In the genomic region with DNA sequence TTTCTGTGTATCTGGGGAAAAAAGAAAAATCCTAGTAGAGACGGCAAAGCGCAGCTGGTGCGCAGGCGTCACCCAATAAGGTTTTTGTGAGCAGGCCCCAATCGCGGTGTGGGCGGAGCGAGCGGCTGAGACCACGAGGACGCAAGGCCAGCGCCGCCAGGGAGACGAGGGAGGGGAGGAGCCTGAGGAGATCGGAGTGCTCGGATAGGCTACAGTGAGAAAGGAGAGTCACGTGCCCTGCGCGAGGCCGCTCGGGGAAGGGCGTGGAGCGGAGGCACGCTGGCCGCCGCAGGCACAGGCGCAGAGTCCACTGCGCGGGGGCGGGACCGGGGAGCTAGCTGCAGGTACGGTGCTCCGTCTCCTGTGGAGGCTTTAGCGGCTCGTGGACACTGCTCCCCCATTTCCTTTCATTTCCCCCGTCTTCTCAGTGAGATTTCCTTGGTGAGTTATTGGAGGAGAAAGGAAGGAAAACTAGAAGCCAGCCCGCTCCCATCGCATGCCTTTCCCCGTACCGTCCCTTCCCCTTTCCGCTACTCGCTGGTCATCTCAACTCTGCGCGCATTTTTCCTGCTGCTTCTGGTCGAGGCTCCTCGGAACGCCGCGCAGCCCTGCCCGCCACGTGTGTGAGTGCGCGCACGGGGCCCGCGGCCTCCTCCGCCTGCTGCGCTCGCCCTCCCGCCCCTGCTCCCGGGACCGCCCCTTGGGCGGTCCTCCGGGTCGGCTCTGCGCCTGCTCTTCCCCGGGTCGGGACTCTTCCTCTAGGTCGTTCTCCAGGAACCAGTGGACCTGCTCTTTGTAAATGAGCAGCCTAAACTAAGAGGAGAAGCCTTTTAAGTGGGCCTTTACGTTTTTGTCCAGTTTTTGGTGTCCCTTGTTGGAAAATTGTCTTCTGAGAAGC, we compare ENCODE assay signal across 8 cellular contexts. TPM values are rescaled to one million over a fixed set of nuclear protein-coding genes. Genes with fewer than 3 reads are reported as not detected.
DNase-seq lines count a peak whose midpoint lies in the region; ATAC-seq and TF ChIP-seq lines count a peak whose summit lies in the region.

A gene with protein sequence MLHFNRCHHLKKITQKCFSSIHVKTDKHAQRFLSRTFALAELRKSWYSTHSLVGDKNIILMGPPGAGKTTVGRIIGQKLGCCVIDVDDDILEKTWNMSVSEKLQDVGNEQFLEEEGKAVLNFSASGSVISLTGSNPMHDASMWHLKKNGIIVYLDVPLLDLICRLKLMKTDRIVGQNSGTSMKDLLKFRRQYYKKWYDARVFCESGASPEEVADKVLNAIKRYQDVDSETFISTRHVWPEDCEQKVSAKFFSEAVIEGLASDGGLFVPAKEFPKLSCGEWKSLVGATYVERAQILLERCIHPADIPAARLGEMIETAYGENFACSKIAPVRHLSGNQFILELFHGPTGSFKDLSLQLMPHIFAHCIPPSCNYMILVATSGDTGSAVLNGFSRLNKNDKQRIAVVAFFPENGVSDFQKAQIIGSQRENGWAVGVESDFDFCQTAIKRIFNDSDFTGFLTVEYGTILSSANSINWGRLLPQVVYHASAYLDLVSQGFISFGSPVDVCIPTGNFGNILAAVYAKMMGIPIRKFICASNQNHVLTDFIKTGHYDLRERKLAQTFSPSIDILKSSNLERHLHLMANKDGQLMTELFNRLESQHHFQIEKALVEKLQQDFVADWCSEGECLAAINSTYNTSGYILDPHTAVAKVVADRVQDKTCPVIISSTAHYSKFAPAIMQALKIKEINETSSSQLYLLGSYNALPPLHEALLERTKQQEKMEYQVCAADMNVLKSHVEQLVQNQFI (plus strand): TSS at position 264 of the 898 bp plus-strand sequence. CDS start 6,612 bp downstream, outside the sequence.

- H3K4me3 ChIP-seq in left ventricle myocardium inferior, result peak within 1 kb of the TSS; percentile 81

- intact Hi-C loops in left ventricle myocardium inferior (cut with micrococcal nuclease), result no loop called here

- H3K4me1 Mint-ChIP-seq in T-helper 1 cell treated with Interleukin-12 subunit alpha and Interleukin-12 subunit beta and Interleukin-4 antibody, amounts not matched to agents 30 μg/mL and 1 μg/mL, for 36 hours (ENCODE audit: low read depth), result peaks cover 16% of the 10 kb centered on the region
- H3K4me1 Mint-ChIP-seq in progenitor cell of endocrine pancreas (ENCODE audit: low read depth), result peaks cover 9% of the 10 kb centered on the region

- DNase-seq in GM13976 (ENCODE audit: low spot score), result peak; percentile 96
- DNase-seq in NCI-H146 treated with DMSO at 0.1 percent for 48 hours (lab: John Stamatoyannopoulos, UW; ENCODE audit: unreplicated experiment), result peak; percentile 100
- peak; percentile 63 to 99 (median 96) for DNase-seq in amygdala (lab: John Stamatoyannopoulos, UW)
- DNase-seq in left ventricle myocardium inferior, result peak; percentile 99
- peak; percentile 92 for DNase-seq in progenitor cell of endocrine pancreas (ENCODE audit: low spot score, unreplicated experiment)
- peak; percentile 98 for DNase-seq in ureter (ENCODE audit: low spot score)

- TF ChIP-seq CTCF in GM13976 (IDR thresholded peaks at IDR 0.05; ENCODE audit: borderline replicate concordance, control extremely low read depth, extremely low read depth, insufficient read depth, missing control alignments) (no peak), left ventricle myocardium inferior (IDR thresholded peaks at IDR 0.05; ENCODE audit: borderline replicate concordance) (no peak), progenitor cell of endocrine pancreas (IDR thresholded peaks at IDR 0.05; ENCODE audit: unreplicated experiment) (no peak)

- peak within 1 kb of the TSS; percentile 97 for H3K27ac ChIP-seq in left ventricle myocardium inferior (replicated peaks)

- no peaks in the 10 kb centered on the region for H3K36me3 ChIP-seq in left ventricle myocardium inferior

- H3K9me3 Mint-ChIP-seq in T-helper 1 cell treated with Interleukin-12 subunit alpha and Interleukin-12 subunit beta and Interleukin-4 antibody, amounts not matched to agents 30 μg/mL and 1 μg/mL, for 36 hours, result peaks cover 8% of the 10 kb centered on the region
- peaks cover 3% of the 10 kb centered on the region for H3K9me3 Mint-ChIP-seq in progenitor cell of endocrine pancreas (ENCODE audit: low read depth)

- H3K27me3 ChIP-seq in left ventricle myocardium inferior (ENCODE audit: low read depth), result no peaks in the 10 kb centered on the region

- H3K27ac Mint-ChIP-seq in T-helper 1 cell treated with Interleukin-12 subunit alpha and Interleukin-12 subunit beta and Interleukin-4 antibody, amounts not matched to agents 30 μg/mL and 1 μg/mL, for 36 hours, result peak within 1 kb of the TSS; percentile 92
- H3K27ac Mint-ChIP-seq in progenitor cell of endocrine pancreas, result peak within 1 kb of the TSS; percentile 99

- in situ Hi-C loops in GM13976 (cut with MboI; ENCODE audit: low sequenced_read_pairs, unreplicated experiment), result no loop called here

- H3K4me1 ChIP-seq in left ventricle myocardium inferior, result peaks cover 25% of the 10 kb centered on the region

- H3K4me3 Mint-ChIP-seq in T-helper 1 cell treated with Interleukin-12 subunit alpha and Interleukin-12 subunit beta and Interleukin-4 antibody, amounts not matched to agents 30 μg/mL and 1 μg/mL, for 36 hours, result peak within 1 kb of the TSS; percentile 88
- H3K4me3 Mint-ChIP-seq in progenitor cell of endocrine pancreas (ENCODE audit: low read depth), result peak within 1 kb of the TSS; percentile 74

- no peaks in the 10 kb centered on the region for H3K36me3 Mint-ChIP-seq in T-helper 1 cell treated with Interleukin-12 subunit alpha and Interleukin-12 subunit beta and Interleukin-4 antibody, amounts not matched to agents 30 μg/mL and 1 μg/mL, for 36 hours (ENCODE audit: low read depth)
- H3K36me3 Mint-ChIP-seq in progenitor cell of endocrine pancreas (ENCODE audit: insufficient read depth), result peaks cover 1% of the 10 kb centered on the region

- H3K9me3 ChIP-seq in left ventricle myocardium inferior (replicated peaks), result no peaks in the 10 kb centered on the region

- no peaks in the 10 kb centered on the region for H3K27me3 Mint-ChIP-seq in T-helper 1 cell treated with Interleukin-12 subunit alpha and Interleukin-12 subunit beta and Interleukin-4 antibody, amounts not matched to agents 30 μg/mL and 1 μg/mL, for 36 hours (ENCODE audit: low read depth)
- no peaks in the 10 kb centered on the region for H3K27me3 Mint-ChIP-seq in progenitor cell of endocrine pancreas

- peak; percentile 98 for ATAC-seq in HG02852 (IDR thresholded peaks at IDR 0.05; ENCODE audit: unreplicated experiment)

RNA-seq across cellular contexts. Expression of the gene that starts here (rescaled TPM):
- total RNA-seq in left ventricle myocardium inferior (5.3 TPM), progenitor cell of endocrine pancreas (6.5 and 7.0 TPM in 2 replicates), ureter (7.7 TPM)

Comparison
In these comparisons a context has a peak if more than half of its experiments do, and no peak if none do; other contexts are left out.
1. Peak in every context shown above with its lines: DNase-seq, ATAC-seq, H3K4me3 ChIP-seq and H3K27ac ChIP-seq.